22 cellular contexts compared by ENCODE assay signal in genomic region chr6:112320561-112321300, GRCh38. TPM values are rescaled to one million over a fixed set of nuclear protein-coding genes. Genes with fewer than 3 reads are reported as not detected.
DNase-seq lines count a peak whose midpoint lies in the region; ATAC-seq, FAIRE-seq and TF ChIP-seq lines count a peak whose summit lies in the region.
"Had no signal": no experiment of that assay in that cellular context is flagged by ENCODE, and none has a peak within 500 bp of the region (broad histone marks: within the 10 kb centered on the region; RNA-seq: fewer than 3 reads in every experiment).

No MANE protein-coding gene starts in this region.

- H3K9me2 ChIP-seq in PC-9 (ENCODE audit: insufficient read depth), result no peaks in the 10 kb centered on the region

- no peaks in the 10 kb centered on the region for H3K27me3 ChIP-seq in Panc1 (ENCODE audit: control insufficient read depth, insufficient read depth, low read length)
- no peaks in the 10 kb centered on the region for H3K27me3 ChIP-seq in PC-9 (ENCODE audit: insufficient read depth, low read depth)
- H3K27me3 ChIP-seq: Peyer's patch had no signal

- CTCF ChIA-PET in Panc1 (lab: Charles Lee), result no interaction called here
- CTCF ChIA-PET in PC-9 (lab: Charles Lee), result no interaction called here

- H3K4me1 ChIP-seq in Panc1 (ENCODE audit: control insufficient read depth, insufficient read depth, low read length), result 0 out of 2 replicates have a peak, but pooled peaks cover 2% of the 10 kb centered on the region
- H3K4me1 ChIP-seq in PC-9 (replicated peaks; ENCODE audit: insufficient read depth), result 0 out of 2 replicates have a peak, but pooled peaks cover 4% of the 10 kb centered on the region
- H3K4me1 ChIP-seq: Peyer's patch had no signal

- no peak for TF ChIP-seq POLR2A in erythroblast (IDR thresholded peaks at IDR 0.05; ENCODE audit: low read length)

- peaks cover 9% of the 10 kb centered on the region for H3K4me1 Mint-ChIP-seq in mesothelial cell of epicardium

- H3F3A ChIP-seq in PC-9 (ENCODE audit: insufficient read depth, low read depth), result no peaks in the 10 kb centered on the region

- peak; percentile 53 for ATAC-seq in Panc1
- ATAC-seq: Right ventricle myocardium inferior had no signal

- in situ Hi-C loops in Panc1 (cut with HindIII; ENCODE audit: low pct_unique_long_range_greater_than_20kb, low sequenced_read_pairs), result no loop called here

- TF ChIP-seq CTCF in Panc1 (IDR thresholded peaks at IDR 0.05), result no peak
- no peak for TF ChIP-seq CTCF in mesothelial cell of epicardium (IDR thresholded peaks at IDR 0.05; ENCODE audit: unreplicated experiment)
- TF ChIP-seq CTCF in PC-9 (conservative IDR thresholded peaks at IDR 0.05), result no peak

- no peaks in the 10 kb centered on the region for H3K79me2 ChIP-seq in PC-9 (ENCODE audit: low read depth)

- H3K4me3 ChIP-seq in Panc1 (ENCODE audit: low read depth in 2 of 2, low read length in 2 of 2), result no peak overlapping the region
- H3K4me3 ChIP-seq in PC-9, result no peak overlapping the region
- H3K4me3 ChIP-seq: Peyer's patch had no signal

- H3K27ac Mint-ChIP-seq in mesothelial cell of epicardium, result peak overlapping the region; percentile 25

- peak; percentile 75 for FAIRE-seq in G401.6 (lab: Jason Lieb, UNC)
- peak; percentile 75 for FAIRE-seq in endometrium (lab: Jason Lieb, UNC)
- FAIRE-seq in RCC 7860 (lab: Jason Lieb, UNC), result no peak
- FAIRE-seq: D721Med, HTR-8/SVneo had no signal

- no peaks in the 10 kb centered on the region for H3K9me3 ChIP-seq in Panc1 (ENCODE audit: control insufficient read depth, insufficient read depth, low read depth, low read length)
- peaks cover 14% of the 10 kb centered on the region for H3K9me3 ChIP-seq in PC-9 (ENCODE audit: insufficient read depth, low read depth)
- H3K9me3 ChIP-seq: Peyer's patch had no signal

- H4K20me1 ChIP-seq in PC-9 (ENCODE audit: insufficient read depth), result no peaks in the 10 kb centered on the region

- H3K27ac ChIP-seq in Panc1 (ENCODE audit: low read length), result no peak overlapping the region
- H3K27ac ChIP-seq in PC-9, result no peak overlapping the region
- H3K27ac ChIP-seq: C4-2B, Peyer's patch had no signal

- H3K9me3 Mint-ChIP-seq in mesothelial cell of epicardium, result peaks cover 6% of the 10 kb centered on the region

- H2AFZ ChIP-seq in PC-9, result no peak overlapping the region

- no peaks in the 10 kb centered on the region for H3K27me3 Mint-ChIP-seq in mesothelial cell of epicardium (ENCODE audit: low read depth)

- H3K36me3 ChIP-seq in Panc1 (ENCODE audit: control insufficient read depth, insufficient read depth, low read length) (no peaks in the 10 kb centered on the region), PC-9 (ENCODE audit: low read depth) (no peaks in the 10 kb centered on the region)
- H3K36me3 ChIP-seq: Peyer's patch had no signal

- intact Hi-C loops in Panc1 (cut with micrococcal nuclease; ENCODE audit: unreplicated experiment) (no loop called here), PC-9 (cut with micrococcal nuclease; ENCODE audit: unreplicated experiment) (no loop called here)

- POLR2A ChIA-PET in Panc1 (lab: Charles Lee) (no interaction called here), PC-9 (lab: Charles Lee; ENCODE audit: unreplicated experiment) (no interaction called here)

- no TSS peak for BruUV-seq in Panc1 (replicated peaks; lab: Mats Ljungman, UMichigan)
- BruUV-seq in PC-9 (replicated peaks; lab: Mats Ljungman, UMichigan), result no TSS peak

- H3K36me3 Mint-ChIP-seq in mesothelial cell of epicardium, result no peaks in the 10 kb centered on the region

- no peak for DNase-seq in Panc1 (ENCODE audit: low read depth, low spot score)
- DNase-seq in mesothelial cell of epicardium (ENCODE audit: low spot score in 2 of 2, unreplicated experiment in 2 of 2), result no peak
- DNase-seq in RCC 7860 (ENCODE audit: low spot score), result no peak
- DNase-seq in PC-9, result no peak
- no peak for DNase-seq in erythroblast (lab: John Stamatoyannopoulos, UW)
- no peak for DNase-seq in cerebellar cortex (ENCODE audit: low spot score)
- DNase-seq: AML-193, H7, MM.1S, NCI-H1092, NCI-H1436 treated with DMSO at 0.1 percent for 48 hours, NCI-H2029, NCI-H2171, NCI-H526, Peyer's patch had no signal

- no peak overlapping the region for H3K4me2 ChIP-seq in PC-9

- H3K4me3 Mint-ChIP-seq in mesothelial cell of epicardium, result no peak overlapping the region

RNA-seq across cellular contexts. Expression of gene RFPL4B, which starts 26.4 kb away (rescaled TPM):
- total RNA-seq in Panc1 (2021; ENCODE audit: unreplicated experiment) (not detected), mesothelial cell of epicardium (not detected in 3 replicates), PC-9 (2021) (0.48 and 0.85 TPM in 2 replicates)
- not detected for polyA plus RNA-seq in Panc1 (2012; ENCODE audit: insufficient read length)
- total RNA-seq: H7, LHCN-M2, Peyer's patch, Right ventricle myocardium inferior had no signal
